In genomic region chr13:97259787-97260641, GRCh38 we compare ENCODE assay signal across 7 cellular contexts. TPM values are rescaled to one million over a fixed set of nuclear protein-coding genes. Genes with fewer than 3 reads are reported as not detected.
A peak's percentile ranks its signal among the peaks of the same experiment; 100 is the strongest.
DNase-seq lines count a peak whose midpoint lies in the region; ATAC-seq lines count a peak whose summit lies in the region.

No MANE protein-coding gene starts in this region.

- peak overlapping the region; percentile 71 for H3K27ac Mint-ChIP-seq in activated naive CD8-positive, alpha-beta T cell treated with anti-CD3 and anti-CD28 coated beads for 36 hours
- H3K27ac Mint-ChIP-seq in stimulated activated naive B cell treated with anti-CD40 and anti-IgM and Interleukin-4, amounts not matched to agents 10 μg/mL and 1 μg/mL and 100 μg/mL, for 72 hours = peak overlapping the region; percentile 72

- peaks cover 4% of the 10 kb centered on the region for H3K9me3 Mint-ChIP-seq in activated naive CD8-positive, alpha-beta T cell treated with anti-CD3 and anti-CD28 coated beads for 36 hours
- peaks cover 0 to 2% of the 10 kb centered on the region in 2 donors for H3K9me3 Mint-ChIP-seq in stimulated activated naive B cell treated with anti-CD40 and anti-IgM and Interleukin-4, amounts not matched to agents 10 μg/mL and 1 μg/mL and 100 μg/mL, for 72 hours

- no peaks in the 10 kb centered on the region for H3K9me3 ChIP-seq in right cardiac atrium (ENCODE audit: control insufficient read depth, low read length)

- H3K4me1 Mint-ChIP-seq in activated naive CD8-positive, alpha-beta T cell treated with anti-CD3 and anti-CD28 coated beads for 36 hours = peaks cover 79% of the 10 kb centered on the region
- peaks cover 60 to 80% of the 10 kb centered on the region in 2 donors for H3K4me1 Mint-ChIP-seq in stimulated activated naive B cell treated with anti-CD40 and anti-IgM and Interleukin-4, amounts not matched to agents 10 μg/mL and 1 μg/mL and 100 μg/mL, for 72 hours

- 73% methylated on average over 13 of the region's 13 CpGs for WGBS in right cardiac atrium

- no peak overlapping the region for H3K4me3 ChIP-seq in right cardiac atrium (ENCODE audit: low read length)

- peak overlapping the region; percentile 85 for H3K27ac ChIP-seq in right cardiac atrium (ENCODE audit: low read length)

- no peak overlapping the region for H3K4me3 Mint-ChIP-seq in activated naive CD8-positive, alpha-beta T cell treated with anti-CD3 and anti-CD28 coated beads for 36 hours
- no peak overlapping the region for H3K4me3 Mint-ChIP-seq in stimulated activated naive B cell treated with anti-CD40 and anti-IgM and Interleukin-4, amounts not matched to agents 10 μg/mL and 1 μg/mL and 100 μg/mL, for 72 hours

- intact Hi-C loops in right cardiac atrium (cut with DNase I) = no loop called here

- peaks cover 46% of the 10 kb centered on the region for H3K4me1 ChIP-seq in right cardiac atrium (ENCODE audit: control insufficient read depth, insufficient read depth, low read length)

- DNase-seq in HUDEP-2 (lab: John Stamatoyannopoulos, UW; ENCODE audit: unreplicated experiment in 76 of 76) (peak in 59 of 76 experiments; percentile 4 to 91 (median 59)), right cardiac atrium (no peak), DMS 273 treated with DMSO at 0.1 percent for 48 hours (lab: John Stamatoyannopoulos, UW) (no peak), COR-L47 (lab: John Stamatoyannopoulos, UW) (no peak)
- DNase-seq in activated naive CD8-positive, alpha-beta T cell treated with anti-CD3 and anti-CD28 coated beads for 36 hours = no peak
- DNase-seq in stimulated activated naive B cell treated with anti-CD40 and anti-IgM and Interleukin-4, amounts not matched to agents 10 μg/mL and 1 μg/mL and 100 μg/mL, for 72 hours = no peak

- no peaks in the 10 kb centered on the region for H3K27me3 ChIP-seq in right cardiac atrium (ENCODE audit: control insufficient read depth, insufficient read depth)

- ATAC-seq in right cardiac atrium (peak; percentile 17 to 31), GM21619 (IDR thresholded peaks at IDR 0.05; ENCODE audit: unreplicated experiment) (no peak)
- no peak for ATAC-seq in stimulated activated naive B cell treated with anti-CD40 and anti-IgM and Interleukin-4, amounts not matched to agents 10 μg/mL and 1 μg/mL and 100 μg/mL, for 72 hours (replicated peaks)

- peaks cover 48% of the 10 kb centered on the region for H3K36me3 Mint-ChIP-seq in activated naive CD8-positive, alpha-beta T cell treated with anti-CD3 and anti-CD28 coated beads for 36 hours
- peaks cover 6 to 27% of the 10 kb centered on the region in 2 donors for H3K36me3 Mint-ChIP-seq in stimulated activated naive B cell treated with anti-CD40 and anti-IgM and Interleukin-4, amounts not matched to agents 10 μg/mL and 1 μg/mL and 100 μg/mL, for 72 hours

- H3K27me3 Mint-ChIP-seq in activated naive CD8-positive, alpha-beta T cell treated with anti-CD3 and anti-CD28 coated beads for 36 hours = no peaks in the 10 kb centered on the region
- H3K27me3 Mint-ChIP-seq in stimulated activated naive B cell treated with anti-CD40 and anti-IgM and Interleukin-4, amounts not matched to agents 10 μg/mL and 1 μg/mL and 100 μg/mL, for 72 hours = no peaks in the 10 kb centered on the region

RNA-seq across cellular contexts. Expression of gene MBNL2, which starts 37.9 kb away (rescaled TPM):
- 10 to 100 TPM; 12.5 to 13.6 TPM for total RNA-seq in activated naive CD8-positive, alpha-beta T cell treated with anti-CD3 and anti-CD28 coated beads for 36 hours
- 10 to 100 TPM; 71.8 to 89.6 (median 76.2) TPM for total RNA-seq in right cardiac atrium
- polyA plus RNA-seq in right cardiac atrium = 23.2 TPM

Comparison
In these comparisons a context has a peak if more than half of its experiments do, and no peak if none do; other contexts are left out.
1. DNase-seq: peak in HUDEP-2 (59 of 76); none in activated naive CD8-positive, alpha-beta T cell treated with anti-CD3 and anti-CD28 coated beads for 36 hours (single experiment), right cardiac atrium (0 of 3), stimulated activated naive B cell treated with anti-CD40 and anti-IgM and Interleukin-4, amounts not matched to agents 10 μg/mL and 1 μg/mL and 100 μg/mL, for 72 hours (single experiment), DMS 273 treated with DMSO at 0.1 percent for 48 hours (single experiment) and COR-L47 (single experiment).
2. ATAC-seq: peak in right cardiac atrium (2 of 2); none in stimulated activated naive B cell treated with anti-CD40 and anti-IgM and Interleukin-4, amounts not matched to agents 10 μg/mL and 1 μg/mL and 100 μg/mL, for 72 hours (0 of 2) and GM21619 (single experiment).
3. RNA of gene MBNL2, which starts 37.9 kb away (total RNA-seq): 71.8 to 89.6 TPM in right cardiac atrium; 12.5 to 13.6 TPM in activated naive CD8-positive, alpha-beta T cell treated with anti-CD3 and anti-CD28 coated beads for 36 hours; every median in the first group is over 4 times any median in the second.